31 cellular contexts compared by ENCODE assay signal in genomic region chr3:143827425-143827824, GRCh38.
"Had no signal": no experiment of that assay in that cellular context is flagged by ENCODE, and none has a peak within 500 bp of the region (broad histone marks: within the 10 kb centered on the region; RNA-seq: fewer than 3 reads in every experiment).

No MANE protein-coding gene starts in this region.

- H3K9me3 Mint-ChIP-seq: activated CD4-positive, alpha-beta memory T cell treated with anti-CD3 and anti-CD28 coated beads for 36 hours; brain; WTC11 had no signal

- H3K36me3 ChIP-seq: SJCRH30 had no signal

- H3K27ac ChIP-seq: SJCRH30, SK-N-MC had no signal

- H3K9me3 ChIP-seq: SJCRH30 had no signal

- H3K4me1 ChIP-seq: SJCRH30 had no signal

- DNase-seq: activated CD4-positive, alpha-beta memory T cell treated with anti-CD3 and anti-CD28 coated beads for 36 hours; activated CD4-positive, alpha-beta T cell treated with anti-CD3 and anti-CD28 coated beads for 36 hours; activated CD4-positive, alpha-beta T cell treated with anti-CD3 and anti-CD28 coated beads, Interleukin-2, amount 50 U/mL, for 1 hour; activated CD8-positive, alpha-beta memory T cell treated with anti-CD3 and anti-CD28 coated beads for 24 hours; activated CD8-positive, alpha-beta memory T cell treated with anti-CD3 and anti-CD28 coated beads, Interleukin-2, amount 10 ng/mL, durations not matched to agents 7 days and 5 days; activated CD8-positive, alpha-beta memory T cell treated with anti-CD3 and anti-CD28 coated beads, Interleukin-2, amount 50 U/mL, for 48 hours; activated effector memory CD4-positive, alpha-beta T cell treated with Interleukin-2 at 50 U/mL for 16 hours; activated naive CD4-positive, alpha-beta T cell treated with anti-CD3 and anti-CD28 coated beads, Interleukin-2, amount 10 ng/mL, durations not matched to agents 7 days and 5 days; activated naive CD8-positive, alpha-beta T cell treated with anti-CD3 and anti-CD28 coated beads, Interleukin-2, amount 50 U/mL, for 24 hours; activated T-cell treated with anti-CD3 and anti-CD28 coated beads, Interleukin-2, amount 50 U/mL, for 48 hours; anterior cingulate cortex; caudate nucleus; KG1; NCI-H1092 treated with DMSO at 0.1 percent for 48 hours; NCI-H1417; NCI-H146; NCI-H187; NCI-H2029 treated with DMSO at 0.1 percent for 48 hours; NCI-H2107; NCI-H2171; NCI-H510A; NCI-H526; NCI-H748 treated with DMSO at 0.1 percent for 48 hours; OCI-M1; Right ventricle myocardium superior; SJCRH30 had no signal

- H3K27ac Mint-ChIP-seq: activated CD4-positive, alpha-beta memory T cell treated with anti-CD3 and anti-CD28 coated beads for 36 hours; activated CD8-positive, alpha-beta memory T cell treated with anti-CD3 and anti-CD28 coated beads, Interleukin-2, amount 10 ng/mL, durations not matched to agents 7 days and 5 days; activated naive CD4-positive, alpha-beta T cell treated with anti-CD3 and anti-CD28 coated beads, Interleukin-2, amount 10 ng/mL, durations not matched to agents 7 days and 5 days; activated naive CD8-positive, alpha-beta T cell treated with anti-CD3 and anti-CD28 coated beads, Interleukin-2, amount 50 U/mL, for 24 hours; brain; WTC11 had no signal

- H3K27me3 Mint-ChIP-seq: activated CD4-positive, alpha-beta memory T cell treated with anti-CD3 and anti-CD28 coated beads for 36 hours; activated CD4-positive, alpha-beta T cell treated with anti-CD3 and anti-CD28 coated beads for 36 hours; activated CD8-positive, alpha-beta memory T cell treated with anti-CD3 and anti-CD28 coated beads, Interleukin-2, amount 10 ng/mL, durations not matched to agents 7 days and 5 days; activated naive CD4-positive, alpha-beta T cell treated with anti-CD3 and anti-CD28 coated beads, Interleukin-2, amount 10 ng/mL, durations not matched to agents 7 days and 5 days; activated naive CD8-positive, alpha-beta T cell; activated naive CD8-positive, alpha-beta T cell treated with anti-CD3 and anti-CD28 coated beads, Interleukin-2, amount 50 U/mL, for 24 hours; brain had no signal

- H3K4me3 ChIP-seq: SJCRH30, SK-N-MC had no signal

- ATAC-seq: activated CD4-positive, alpha-beta T cell treated with anti-CD3 and anti-CD28 coated beads for 36 hours; activated CD4-positive, CD25-positive, alpha-beta regulatory T cell treated with anti-CD3 and anti-CD28 coated beads, Interleukin-2, amount 50 U/mL, for 24 hours; activated CD8-positive, alpha-beta memory T cell treated with anti-CD3 and anti-CD28 coated beads, Interleukin-2, amount 10 ng/mL, durations not matched to agents 7 days and 5 days; activated naive CD8-positive, alpha-beta T cell treated with anti-CD3 and anti-CD28 coated beads, Interleukin-2, amount 50 U/mL, for 24 hours; WTC11 had no signal

- H3K4me3 Mint-ChIP-seq: activated CD4-positive, alpha-beta memory T cell treated with anti-CD3 and anti-CD28 coated beads for 36 hours; activated CD4-positive, alpha-beta T cell treated with anti-CD3 and anti-CD28 coated beads for 36 hours; activated CD8-positive, alpha-beta memory T cell treated with anti-CD3 and anti-CD28 coated beads, Interleukin-2, amount 10 ng/mL, durations not matched to agents 7 days and 5 days; activated naive CD4-positive, alpha-beta T cell treated with anti-CD3 and anti-CD28 coated beads, Interleukin-2, amount 10 ng/mL, durations not matched to agents 7 days and 5 days; activated naive CD8-positive, alpha-beta T cell; activated naive CD8-positive, alpha-beta T cell treated with anti-CD3 and anti-CD28 coated beads, Interleukin-2, amount 50 U/mL, for 24 hours; brain; WTC11 had no signal

- H3K36me3 Mint-ChIP-seq: brain, WTC11 had no signal
